Comparison of ENCODE assay signal across 7 cellular contexts in genomic region chr6:131807321-131807643, GRCh38. TPM values are rescaled to one million over a fixed set of nuclear protein-coding genes. Genes with fewer than 3 reads are reported as not detected.
DNase-seq lines count a peak whose midpoint lies in the region; ATAC-seq and TF ChIP-seq lines count a peak whose summit lies in the region.

No MANE protein-coding gene starts in this region.

- H3K4me1 Mint-ChIP-seq in activated CD8-positive, alpha-beta T cell treated with anti-CD3 and anti-CD28 coated beads for 36 hours (ENCODE audit: low read depth): peaks cover 23% of the 10 kb centered on the region
- H3K4me1 Mint-ChIP-seq in stimulated activated naive B cell treated with anti-CD40 and anti-IgM and Interleukin-4, amounts not matched to agents 10 μg/mL and 1 μg/mL and 100 μg/mL, for 72 hours: peaks cover 14 to 21% of the 10 kb centered on the region in 2 donors

- H3K4me1 ChIP-seq in iPS-18a (ENCODE audit: control insufficient read depth, low read depth, low read length): peaks cover 13% of the 10 kb centered on the region

- intact Hi-C loops in activated CD8-positive, alpha-beta T cell treated with anti-CD3 and anti-CD28 coated beads for 36 hours (cut with micrococcal nuclease): no loop called here

- H3K27ac Mint-ChIP-seq in activated CD8-positive, alpha-beta T cell treated with anti-CD3 and anti-CD28 coated beads for 36 hours: no peak overlapping the region
- H3K27ac Mint-ChIP-seq in stimulated activated naive B cell treated with anti-CD40 and anti-IgM and Interleukin-4, amounts not matched to agents 10 μg/mL and 1 μg/mL and 100 μg/mL, for 72 hours: peak overlapping the region; percentile 84

- peaks cover 33% of the 10 kb centered on the region for H3K27me3 ChIP-seq in iPS-18a (ENCODE audit: control insufficient read depth, insufficient read depth, low read length)

- H3K36me3 ChIP-seq in iPS-18a (ENCODE audit: control insufficient read depth, low read depth, low read length): no peaks in the 10 kb centered on the region

- peaks cover 8% of the 10 kb centered on the region for H3K9me3 ChIP-seq in iPS-18a (ENCODE audit: control insufficient read depth, low read depth, low read length)

- CTCF ChIA-PET in activated CD8-positive, alpha-beta T cell treated with anti-CD3 and anti-CD28 coated beads for 36 hours (lab: Charles Lee): no interaction called here

- H3K4me3 ChIP-seq in HFF-Myc (replicated peaks; ENCODE audit: low read depth, low read length) (peak overlapping the region; percentile 60), iPS-18a (ENCODE audit: low read length) (peak overlapping the region; percentile 91)

- TF ChIP-seq CTCF in HFF-Myc (IDR thresholded peaks at IDR 0.05; ENCODE audit: low read depth, low read length, missing control alignments): no peak
- TF ChIP-seq CTCF in activated CD8-positive, alpha-beta T cell treated with anti-CD3 and anti-CD28 coated beads for 36 hours (IDR thresholded peaks at IDR 0.05): no peak

- H3K36me3 Mint-ChIP-seq in activated CD8-positive, alpha-beta T cell treated with anti-CD3 and anti-CD28 coated beads for 36 hours (ENCODE audit: low read depth): no peaks in the 10 kb centered on the region
- H3K36me3 Mint-ChIP-seq in stimulated activated naive B cell treated with anti-CD40 and anti-IgM and Interleukin-4, amounts not matched to agents 10 μg/mL and 1 μg/mL and 100 μg/mL, for 72 hours: no peaks in the 10 kb centered on the region

- peak overlapping the region; percentile 43 for H3K27ac ChIP-seq in iPS-18a (ENCODE audit: low read length)

- H3K4me3 Mint-ChIP-seq in activated CD8-positive, alpha-beta T cell treated with anti-CD3 and anti-CD28 coated beads for 36 hours: peak overlapping the region; percentile 76
- H3K4me3 Mint-ChIP-seq in stimulated activated naive B cell treated with anti-CD40 and anti-IgM and Interleukin-4, amounts not matched to agents 10 μg/mL and 1 μg/mL and 100 μg/mL, for 72 hours: peak overlapping the region; percentile 88 to 100

- H3K9me3 Mint-ChIP-seq in activated CD8-positive, alpha-beta T cell treated with anti-CD3 and anti-CD28 coated beads for 36 hours: no peaks in the 10 kb centered on the region
- no peaks in the 10 kb centered on the region for H3K9me3 Mint-ChIP-seq in stimulated activated naive B cell treated with anti-CD40 and anti-IgM and Interleukin-4, amounts not matched to agents 10 μg/mL and 1 μg/mL and 100 μg/mL, for 72 hours

- ATAC-seq in activated CD8-positive, alpha-beta T cell treated with anti-CD3 and anti-CD28 coated beads for 36 hours: no peak
- ATAC-seq in stimulated activated naive B cell treated with anti-CD40 and anti-IgM and Interleukin-4, amounts not matched to agents 10 μg/mL and 1 μg/mL and 100 μg/mL, for 72 hours (replicated peaks): peak in 1 of 2 donors; percentile 2
- ATAC-seq in HG03342 (IDR thresholded peaks at IDR 0.05; ENCODE audit: unreplicated experiment): no peak

- peaks cover 52% of the 10 kb centered on the region for H3K27me3 Mint-ChIP-seq in activated CD8-positive, alpha-beta T cell treated with anti-CD3 and anti-CD28 coated beads for 36 hours
- no peaks in the 10 kb centered on the region for H3K27me3 Mint-ChIP-seq in stimulated activated naive B cell treated with anti-CD40 and anti-IgM and Interleukin-4, amounts not matched to agents 10 μg/mL and 1 μg/mL and 100 μg/mL, for 72 hours

- POLR2A ChIA-PET in activated CD8-positive, alpha-beta T cell treated with anti-CD3 and anti-CD28 coated beads for 36 hours (lab: Charles Lee): interaction anchor here (0.6 kb wide), 1 partner anchor 83 kb away, joined by 3 read pairs; no protein-coding TSS in a partner anchor

- no peak for DNase-seq in HFF-Myc (ENCODE audit: extremely low read depth, low read depth)
- no peak for DNase-seq in activated CD8-positive, alpha-beta T cell treated with anti-CD3 and anti-CD28 coated beads for 36 hours
- DNase-seq in stimulated activated naive B cell treated with anti-CD40 and anti-IgM and Interleukin-4, amounts not matched to agents 10 μg/mL and 1 μg/mL and 100 μg/mL, for 72 hours: no peak
- DNase-seq in stimulated activated CD4-positive, alpha-beta T cell treated with anti-CD3 and anti-CD28 coated beads, Interleukin-4, amount 100 ng/mL, for 4 hours: no peak
- no peak for DNase-seq in DMS53 treated with DMSO at 0.1 percent for 48 hours (lab: John Stamatoyannopoulos, UW; ENCODE audit: unreplicated experiment)

- peak overlapping the region; percentile 73 for H3K9ac ChIP-seq in iPS-18a (ENCODE audit: low read length)

RNA-seq across cellular contexts. Expression of gene ENPP1, which starts 0.5 kb away (rescaled TPM):
- total RNA-seq in activated CD8-positive, alpha-beta T cell treated with anti-CD3 and anti-CD28 coated beads for 36 hours: under 1 TPM; 0.20 to 0.27 TPM
